In the genomic region with DNA sequence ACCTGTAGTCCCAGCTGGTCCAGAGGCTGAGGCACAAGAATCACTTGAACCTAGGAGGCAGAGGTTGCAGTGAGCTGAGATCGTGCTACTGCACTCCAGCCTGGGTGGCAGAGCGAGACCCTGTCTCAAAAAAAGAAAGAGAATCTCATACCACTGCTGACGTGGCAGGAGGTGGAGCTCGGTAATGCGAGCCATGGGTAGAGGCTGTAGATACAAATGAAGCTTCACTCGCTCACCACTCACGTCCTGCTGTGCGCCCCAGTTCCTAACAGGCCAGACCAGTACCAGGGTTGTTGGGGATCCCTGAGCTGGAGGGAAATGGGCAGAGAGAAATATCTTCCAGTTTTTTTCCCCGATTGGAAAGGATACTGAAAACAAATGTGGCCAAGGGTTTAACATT, we compare ENCODE assay signal across 1 cellular context.
TF ChIP-seq lines count a peak whose summit lies in the region.

No MANE protein-coding gene starts in this region.

TF ChIP-seq in GM23338, 12 proteins besides CTCF, POLR2A, EP300 and RAD21 (continued from another document):
- TF ChIP-seq, protein P1, sequence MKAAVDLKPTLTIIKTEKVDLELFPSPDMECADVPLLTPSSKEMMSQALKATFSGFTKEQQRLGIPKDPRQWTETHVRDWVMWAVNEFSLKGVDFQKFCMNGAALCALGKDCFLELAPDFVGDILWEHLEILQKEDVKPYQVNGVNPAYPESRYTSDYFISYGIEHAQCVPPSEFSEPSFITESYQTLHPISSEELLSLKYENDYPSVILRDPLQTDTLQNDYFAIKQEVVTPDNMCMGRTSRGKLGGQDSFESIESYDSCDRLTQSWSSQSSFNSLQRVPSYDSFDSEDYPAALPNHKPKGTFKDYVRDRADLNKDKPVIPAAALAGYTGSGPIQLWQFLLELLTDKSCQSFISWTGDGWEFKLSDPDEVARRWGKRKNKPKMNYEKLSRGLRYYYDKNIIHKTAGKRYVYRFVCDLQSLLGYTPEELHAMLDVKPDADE (IDR thresholded peaks at IDR 0.05) = no peak
- TF ChIP-seq, protein P2, sequence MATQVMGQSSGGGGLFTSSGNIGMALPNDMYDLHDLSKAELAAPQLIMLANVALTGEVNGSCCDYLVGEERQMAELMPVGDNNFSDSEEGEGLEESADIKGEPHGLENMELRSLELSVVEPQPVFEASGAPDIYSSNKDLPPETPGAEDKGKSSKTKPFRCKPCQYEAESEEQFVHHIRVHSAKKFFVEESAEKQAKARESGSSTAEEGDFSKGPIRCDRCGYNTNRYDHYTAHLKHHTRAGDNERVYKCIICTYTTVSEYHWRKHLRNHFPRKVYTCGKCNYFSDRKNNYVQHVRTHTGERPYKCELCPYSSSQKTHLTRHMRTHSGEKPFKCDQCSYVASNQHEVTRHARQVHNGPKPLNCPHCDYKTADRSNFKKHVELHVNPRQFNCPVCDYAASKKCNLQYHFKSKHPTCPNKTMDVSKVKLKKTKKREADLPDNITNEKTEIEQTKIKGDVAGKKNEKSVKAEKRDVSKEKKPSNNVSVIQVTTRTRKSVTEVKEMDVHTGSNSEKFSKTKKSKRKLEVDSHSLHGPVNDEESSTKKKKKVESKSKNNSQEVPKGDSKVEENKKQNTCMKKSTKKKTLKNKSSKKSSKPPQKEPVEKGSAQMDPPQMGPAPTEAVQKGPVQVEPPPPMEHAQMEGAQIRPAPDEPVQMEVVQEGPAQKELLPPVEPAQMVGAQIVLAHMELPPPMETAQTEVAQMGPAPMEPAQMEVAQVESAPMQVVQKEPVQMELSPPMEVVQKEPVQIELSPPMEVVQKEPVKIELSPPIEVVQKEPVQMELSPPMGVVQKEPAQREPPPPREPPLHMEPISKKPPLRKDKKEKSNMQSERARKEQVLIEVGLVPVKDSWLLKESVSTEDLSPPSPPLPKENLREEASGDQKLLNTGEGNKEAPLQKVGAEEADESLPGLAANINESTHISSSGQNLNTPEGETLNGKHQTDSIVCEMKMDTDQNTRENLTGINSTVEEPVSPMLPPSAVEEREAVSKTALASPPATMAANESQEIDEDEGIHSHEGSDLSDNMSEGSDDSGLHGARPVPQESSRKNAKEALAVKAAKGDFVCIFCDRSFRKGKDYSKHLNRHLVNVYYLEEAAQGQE (IDR thresholded peaks at IDR 0.05; ENCODE audit: unreplicated experiment) = no peak
- no peak for TF ChIP-seq JUNB (IDR thresholded peaks at IDR 0.05; ENCODE audit: unreplicated experiment)
